19 cellular contexts compared by ENCODE assay signal in the genomic region with DNA sequence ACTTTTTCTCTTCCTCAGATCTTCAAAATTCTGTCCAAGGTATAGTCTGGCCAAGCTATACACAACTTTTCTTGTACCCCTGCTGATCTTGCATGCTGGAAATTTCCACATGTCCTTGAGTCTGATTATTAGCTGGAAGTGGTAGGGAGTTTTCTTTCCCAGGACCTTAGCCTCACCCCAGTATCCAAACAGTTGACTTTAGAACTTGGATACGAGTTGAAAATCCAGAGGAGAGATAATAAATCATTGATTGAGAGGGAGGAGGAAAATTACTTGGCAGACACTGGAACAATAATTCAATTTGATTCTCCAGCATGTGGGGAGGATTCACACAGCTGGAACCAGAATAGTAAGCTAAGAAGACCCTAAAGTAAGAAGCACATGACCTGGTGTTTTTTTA.
A peak's percentile ranks its signal among the peaks of the same experiment; 100 is the strongest.
DNase-seq lines count a peak whose midpoint lies in the region; ATAC-seq, FAIRE-seq and TF ChIP-seq lines count a peak whose summit lies in the region.
"Had no signal": no experiment of that assay in that cellular context is flagged by ENCODE, and none has a peak within 500 bp of the region (broad histone marks: within the 10 kb centered on the region; RNA-seq: fewer than 3 reads in every experiment).

No MANE protein-coding gene starts in this region.

- no peaks in the 10 kb centered on the region for H3K79me2 ChIP-seq in HepG2 (ENCODE audit: insufficient read depth, low read length)

- no peaks in the 10 kb centered on the region for H4K20me1 ChIP-seq in HepG2 (ENCODE audit: insufficient read depth, low read length)
- H4K20me1 ChIP-seq: BLaER1 had no signal

- H3K4me3 Mint-ChIP-seq in nephron, result peak overlapping the region in 2 of 3 experiments; percentile 1 to 3
- no peak overlapping the region for H3K4me3 Mint-ChIP-seq in natural killer cell treated with Interleukin-12 subunit alpha and Interleukin-12 subunit beta and Interleukin-15 and Interleukin-18, amount 100 ng/mL, for 72 hours
- H3K4me3 Mint-ChIP-seq: CD14-positive monocyte; CD4-positive, alpha-beta memory T cell had no signal

- no peaks in the 10 kb centered on the region for H3K36me3 Mint-ChIP-seq in nephron (ENCODE audit: low read depth)
- no peaks in the 10 kb centered on the region for H3K36me3 Mint-ChIP-seq in natural killer cell treated with Interleukin-12 subunit alpha and Interleukin-12 subunit beta and Interleukin-15 and Interleukin-18, amount 100 ng/mL, for 72 hours
- H3K36me3 Mint-ChIP-seq: CD14-positive monocyte; CD4-positive, alpha-beta memory T cell had no signal

- no peaks in the 10 kb centered on the region for H3K27me3 Mint-ChIP-seq in nephron (ENCODE audit: low read depth)
- peaks cover 15 to 33% of the 10 kb centered on the region in 2 donors for H3K27me3 Mint-ChIP-seq in natural killer cell treated with Interleukin-12 subunit alpha and Interleukin-12 subunit beta and Interleukin-15 and Interleukin-18, amount 100 ng/mL, for 72 hours

- TF ChIP-seq POLR2A in HepG2 (IDR thresholded peaks at IDR 0.05; ENCODE audit: insufficient read depth in 1 of 2, low read depth in 2 of 2, low read length in 2 of 2), result no peak

- no peaks in the 10 kb centered on the region for H3K9me3 ChIP-seq in liver (ENCODE audit: control insufficient read depth in 4 of 4, low read length in 3 of 4)
- no peaks in the 10 kb centered on the region for H3K9me3 ChIP-seq in HepG2 (ENCODE audit: low read length)
- H3K9me3 ChIP-seq in small intestine (ENCODE audit: control insufficient read depth, low read depth), result no peaks in the 10 kb centered on the region
- H3K9me3 ChIP-seq: BLaER1, HAP-1 had no signal

- H3K27ac ChIP-seq in liver (ENCODE audit: low read depth in 1 of 2, low read length in 2 of 2) (peak overlapping the region in 1 of 2 donors; percentile 52), HepG2 (ENCODE audit: extremely low read length, insufficient read depth, low read length) (no peak overlapping the region), small intestine (ENCODE audit: low read depth in 1 of 2, low read length in 1 of 2) (no peak overlapping the region), dorsolateral prefrontal cortex (no peak overlapping the region)
- H3K27ac ChIP-seq: BLaER1, GM23248 had no signal

- no peaks in the 10 kb centered on the region for H3K36me3 ChIP-seq in liver (ENCODE audit: control insufficient read depth in 4 of 4, insufficient read depth in 3 of 4, low read depth in 1 of 4, low read length in 3 of 4)
- H3K36me3 ChIP-seq in HepG2 (replicated peaks in 1 of 2; ENCODE audit: control insufficient read depth in 1 of 2, insufficient read depth in 2 of 2, low read length in 2 of 2), result no peaks in the 10 kb centered on the region
- no peaks in the 10 kb centered on the region for H3K36me3 ChIP-seq in small intestine (ENCODE audit: control insufficient read depth in 2 of 2, insufficient read depth in 2 of 2, low read length in 2 of 2)
- H3K36me3 ChIP-seq: BLaER1, HAP-1 had no signal

- TF ChIP-seq CTCF in liver (IDR thresholded peaks at IDR 0.05; ENCODE audit: low read depth, low read length, missing input control) (no peak), HepG2 (CRISPR knock-in tag; IDR thresholded peaks at IDR 0.05) (no peak), nephron (IDR thresholded peaks at IDR 0.05; ENCODE audit: unreplicated experiment in 3 of 3) (no peak), dorsolateral prefrontal cortex (IDR thresholded peaks at IDR 0.05 in 54 of 56, conservative IDR thresholded peaks at IDR 0.05 in 2 of 56; ENCODE audit: low read depth in 1 of 56, partially characterized antibody in 56 of 56) (no peak)

- H3K9ac ChIP-seq in liver (ENCODE audit: low read depth in 1 of 2, low read length in 2 of 2) (no peak overlapping the region), HepG2 (ENCODE audit: insufficient read depth, low read depth, low read length) (no peak overlapping the region)
- H3K9ac ChIP-seq: BLaER1, GM23248 had no signal

- TF ChIP-seq EP300 in HepG2 (IDR thresholded peaks at IDR 0.05; ENCODE audit: low read depth in 2 of 2, low read length in 2 of 2) (no peak), HepG2 (CRISPR knock-in tag; IDR thresholded peaks at IDR 0.05; ENCODE audit: borderline replicate concordance) (no peak)

- DNase-seq in HepG2 (ENCODE audit: low spot score), result no peak
- DNase-seq in left lobe of liver (ENCODE audit: low spot score), result no peak
- peak; percentile 4 for DNase-seq in small intestine
- DNase-seq in activated naive CD4-positive, alpha-beta T cell treated with anti-CD3 and anti-CD28 coated beads, Interleukin-2, amount 50 U/mL, for 16 hours, result no peak
- DNase-seq in dorsolateral prefrontal cortex, result no peak
- DNase-seq in natural killer cell treated with Interleukin-12 subunit alpha and Interleukin-12 subunit beta and Interleukin-15 and Interleukin-18, amount 100 ng/mL, for 72 hours (ENCODE audit: low spot score), result no peak
- DNase-seq: 8988T; CD4-positive, alpha-beta memory T cell; DMS153; DMS79; GDM1; GM23248 had no signal

- no peak overlapping the region for H3K4me3 ChIP-seq in liver (ENCODE audit: low read depth in 1 of 3, low read length in 3 of 3)
- H3K4me3 ChIP-seq in HepG2 (replicated peaks in 1 of 3; ENCODE audit: insufficient read depth in 1 of 3, low read depth in 2 of 3, low read length in 3 of 3), result no peak overlapping the region
- no peak overlapping the region for H3K4me3 ChIP-seq in small intestine (ENCODE audit: low read depth in 1 of 2, low read length in 2 of 2)
- no peak overlapping the region for H3K4me3 ChIP-seq in dorsolateral prefrontal cortex
- H3K4me3 ChIP-seq: BLaER1, GM23248, HAP-1 had no signal

- H3K4me2 ChIP-seq in HepG2 (ENCODE audit: low read depth, low read length), result no peak overlapping the region
- H3K4me2 ChIP-seq: BLaER1 had no signal

- FAIRE-seq in HepG2 (lab: Jason Lieb, UNC) (no peak), small intestine (lab: Jason Lieb, UNC) (no peak)
- FAIRE-seq: GM12892, GM18507 had no signal

- no peak overlapping the region for H2AFZ ChIP-seq in HepG2 (ENCODE audit: low read length)
- H2AFZ ChIP-seq: GM23248 had no signal

- no peak for ATAC-seq in HepG2
- peak; percentile 69 for ATAC-seq in left lobe of liver
- ATAC-seq in natural killer cell treated with Interleukin-12 subunit alpha and Interleukin-12 subunit beta and Interleukin-15 and Interleukin-18, amount 100 ng/mL, for 72 hours, result no peak

- H3K4me1 Mint-ChIP-seq in nephron, result peaks cover 63% of the 10 kb centered on the region
- H3K4me1 Mint-ChIP-seq in natural killer cell treated with Interleukin-12 subunit alpha and Interleukin-12 subunit beta and Interleukin-15 and Interleukin-18, amount 100 ng/mL, for 72 hours (ENCODE audit: low read depth in 2 of 2), result no peaks in the 10 kb centered on the region
- H3K4me1 Mint-ChIP-seq: CD14-positive monocyte had no signal

- H3K27ac Mint-ChIP-seq in nephron, result peak overlapping the region; percentile 88 to 96 (median 94)
- no peak overlapping the region for H3K27ac Mint-ChIP-seq in natural killer cell treated with Interleukin-12 subunit alpha and Interleukin-12 subunit beta and Interleukin-15 and Interleukin-18, amount 100 ng/mL, for 72 hours
- H3K27ac Mint-ChIP-seq: CD14-positive monocyte; CD4-positive, alpha-beta memory T cell had no signal

- in situ Hi-C loops in HepG2 (cut with HindIII; ENCODE audit: extremely low pct_ligation_motif_present, low pct_unique_long_range_greater_than_20kb), result no loop called here

- TF ChIP-seq RAD21 in liver (IDR thresholded peaks at IDR 0.05) (no peak), HepG2 (CRISPR knock-in tag; IDR thresholded peaks at IDR 0.05) (no peak)

- intact Hi-C loops in HepG2 (cut with micrococcal nuclease; ENCODE audit: unreplicated experiment), result no loop called here
- intact Hi-C loops in dorsolateral prefrontal cortex (cut with DNase I), result no loop called here

- POLR2A ChIA-PET in HepG2 (lab: Yijun Ruan, JAX), result no interaction called here

- BruUV-seq in HepG2 (replicated peaks; lab: Mats Ljungman, UMichigan), result no TSS peak

- no peaks in the 10 kb centered on the region for H3K9me3 Mint-ChIP-seq in nephron
- H3K9me3 Mint-ChIP-seq in natural killer cell treated with Interleukin-12 subunit alpha and Interleukin-12 subunit beta and Interleukin-15 and Interleukin-18, amount 100 ng/mL, for 72 hours, result no peaks in the 10 kb centered on the region
- H3K9me3 Mint-ChIP-seq: CD14-positive monocyte; CD4-positive, alpha-beta memory T cell had no signal

- H3K4me1 ChIP-seq in liver (ENCODE audit: control insufficient read depth in 4 of 4, insufficient read depth in 4 of 4, low read length in 3 of 4) (peaks cover 2 to 19% (median 11%) of the 10 kb centered on the region in 4 donors), HepG2 (ENCODE audit: insufficient read depth, low read length) (no peaks in the 10 kb centered on the region), small intestine (ENCODE audit: control insufficient read depth in 2 of 2, insufficient read depth in 1 of 2, low read depth in 1 of 2, low read length in 1 of 2) (no peaks in the 10 kb centered on the region)
- H3K4me1 ChIP-seq: HAP-1 had no signal

- H3K27me3 ChIP-seq in liver (ENCODE audit: control insufficient read depth in 4 of 4, insufficient read depth in 4 of 4, low read length in 3 of 4) (no peaks in the 10 kb centered on the region), HepG2 (ENCODE audit: control insufficient read depth in 1 of 2, insufficient read depth in 2 of 2, low read length in 2 of 2) (no peaks in the 10 kb centered on the region; a peak in 1 of 5 replicates), small intestine (ENCODE audit: control insufficient read depth in 2 of 2, insufficient read depth in 2 of 2, low read length in 2 of 2) (no peaks in the 10 kb centered on the region), dorsolateral prefrontal cortex (no peaks in the 10 kb centered on the region)
- H3K27me3 ChIP-seq: BLaER1 had no signal

- 14% methylated on average over 1 of the region's 1 CpG for WGBS in liver
- whole genome bisulfite sequencing in HepG2 (ENCODE audit: low lambda C conversion rate), result 0% methylated on average over 1 of the region's 1 CpG
- 0 to 40% (median 3%) methylated on average over 1 of the region's 1 CpG for WGBS in small intestine, 3 donors

- CTCF ChIA-PET in HepG2 (lab: Yijun Ruan, JAX; ENCODE audit: low intra/inter-chr PET ratio, low total read pairs), result no interaction called here

TF ChIP-seq in liver, 16 proteins besides CTCF, POLR2A, EP300 and RAD21:
- peak; percentile 24 for TF ChIP-seq SP1 (IDR thresholded peaks at IDR 0.05)
- peak in 1 of 2 donors; percentile 24 for TF ChIP-seq HNF4A (conservative IDR thresholded peaks at IDR 0.05)
- peak in 1 of 2 donors; percentile 24 for TF ChIP-seq RXRA (IDR thresholded peaks at IDR 0.05)
- TF ChIP-seq NR2F2 (IDR thresholded peaks at IDR 0.05), result peak; percentile 43
- TF ChIP-seq FOXA2 (IDR thresholded peaks at IDR 0.05), result no peak

TF ChIP-seq in HepG2, 621 proteins besides CTCF, POLR2A, EP300 and RAD21 (continues in another document):
- TF ChIP-seq ZNF543 (CRISPR knock-in tag; IDR thresholded peaks at IDR 0.05) (no peak), ZFY (CRISPR knock-in tag; IDR thresholded peaks at IDR 0.05) (no peak), DNMT1 (CRISPR knock-in tag; IDR thresholded peaks at IDR 0.05) (no peak), TEAD3 (CRISPR knock-in tag; optimal IDR thresholded peaks at IDR 0.05; ENCODE audit: borderline replicate concordance) (no peak), IKZF1 (IDR thresholded peaks at IDR 0.05) (no peak), HDAC1 (CRISPR knock-in tag; IDR thresholded peaks at IDR 0.05) (no peak)

Comparison
In these comparisons a context has a peak if more than half of its experiments do, and no peak if none do; other contexts are left out.
1. H3K27ac Mint-ChIP-seq: peak in nephron (3 of 3); none in natural killer cell treated with Interleukin-12 subunit alpha and Interleukin-12 subunit beta and Interleukin-15 and Interleukin-18, amount 100 ng/mL, for 72 hours (0 of 2).